In the genomic region with DNA sequence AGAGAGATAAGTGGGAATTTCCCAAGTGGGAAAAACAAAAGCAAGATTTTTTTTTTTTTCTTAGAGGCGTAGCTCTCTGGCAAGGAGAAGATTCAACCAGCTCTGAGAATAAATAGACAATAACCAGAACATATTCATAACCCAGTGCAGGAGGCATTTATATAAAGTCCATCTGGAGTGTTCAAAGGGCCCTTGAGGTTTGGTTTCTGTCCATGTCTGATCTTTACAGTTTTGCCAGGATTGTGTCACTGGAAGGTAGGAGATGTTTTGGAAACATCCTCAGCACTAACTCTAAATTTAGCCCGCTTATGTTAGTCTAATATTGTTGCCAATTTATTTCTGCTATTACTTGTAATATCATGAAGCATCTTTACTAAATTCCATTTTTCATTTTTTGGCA, we compare ENCODE assay signal across 11 cellular contexts.
"Had no signal": no experiment of that assay in that cellular context is flagged by ENCODE, and none has a peak within 500 bp of the region (broad histone marks: within the 10 kb centered on the region; RNA-seq: fewer than 3 reads in every experiment).

No MANE protein-coding gene starts in this region.

- H3K9me3 ChIP-seq: breast epithelium, left lung had no signal

- H3K27me3 ChIP-seq: breast epithelium, left lung had no signal

- DNase-seq: activated CD8-positive, alpha-beta memory T cell treated with anti-CD3 and anti-CD28 coated beads, Interleukin-2, amount 50 U/mL, for 4 hours; activated CD8-positive, alpha-beta T cell treated with anti-CD3 and anti-CD28 coated beads for 36 hours; activated naive CD4-positive, alpha-beta T cell; aorta; glutamatergic neuron; left lung; mesenchymal stem cell; nephron progenitor cell; small intestine; T1000 had no signal

- H3K27ac ChIP-seq: breast epithelium, left lung had no signal

- H3K4me1 ChIP-seq: breast epithelium had no signal

- H3K4me3 ChIP-seq: breast epithelium, left lung had no signal

- ATAC-seq: activated CD8-positive, alpha-beta T cell treated with anti-CD3 and anti-CD28 coated beads for 36 hours; left lung had no signal
